In genomic region chr5:56088967-56089829, GRCh38 we compare ENCODE assay signal across 8 cellular contexts.
DNase-seq lines count a peak whose midpoint lies in the region; ATAC-seq and TF ChIP-seq lines count a peak whose summit lies in the region.

No MANE protein-coding gene starts in this region.

- H3K27ac Mint-ChIP-seq in activated CD4-positive, alpha-beta memory T cell treated with anti-CD3 and anti-CD28 coated beads for 36 hours: peak overlapping the region; percentile 81

- CTCF ChIA-PET in activated CD4-positive, alpha-beta memory T cell treated with anti-CD3 and anti-CD28 coated beads for 36 hours (lab: Charles Lee): interaction anchor here (0.6 kb wide), 2 partner anchors 20 to 641 kb away, joined by 3 to 4 read pairs; no protein-coding TSS in a partner anchor

- H3K27me3 Mint-ChIP-seq in activated CD4-positive, alpha-beta memory T cell treated with anti-CD3 and anti-CD28 coated beads for 36 hours: no peaks in the 10 kb centered on the region

- H3K4me2 ChIP-seq in smooth muscle cell: peak overlapping the region; percentile 14

- POLR2A ChIA-PET in activated CD4-positive, alpha-beta memory T cell treated with anti-CD3 and anti-CD28 coated beads for 36 hours (lab: Charles Lee): interaction anchor here (0.9 to 1.0 kb wide), 3 partner anchors 13 to 62 kb away, joined by 3 to 5 read pairs (median 4); no protein-coding TSS in a partner anchor

- H3K27ac ChIP-seq in smooth muscle cell (ENCODE audit: low read depth): no peak overlapping the region

- no peaks in the 10 kb centered on the region for H3K36me3 ChIP-seq in smooth muscle cell (ENCODE audit: low read depth)

- intact Hi-C loops in Right ventricle myocardium inferior (cut with DNase I) (no loop called here), cardiac septum (cut with DNase I) (no loop called here)
- intact Hi-C loops in activated CD4-positive, alpha-beta memory T cell treated with anti-CD3 and anti-CD28 coated beads for 36 hours (cut with micrococcal nuclease): loop anchor here (1.0 kb wide), 1 partner anchor 8 kb away; no protein-coding TSS in a partner anchor

- no peaks in the 10 kb centered on the region for H3K79me2 ChIP-seq in smooth muscle cell (ENCODE audit: low read depth)

- no peaks in the 10 kb centered on the region for H3K27me3 ChIP-seq in smooth muscle cell (ENCODE audit: low read depth)

- no peak for DNase-seq in Right ventricle myocardium inferior (ENCODE audit: missing footprints)
- no peak for DNase-seq in cardiac septum (ENCODE audit: low spot score)
- peak; percentile 73 for DNase-seq in activated CD4-positive, alpha-beta memory T cell treated with anti-CD3 and anti-CD28 coated beads for 36 hours
- DNase-seq in smooth muscle cell (lab: John Stamatoyannopoulos, UW; ENCODE audit: unreplicated experiment): no peak
- no peak for DNase-seq in NCI-H1930 (lab: John Stamatoyannopoulos, UW)
- DNase-seq in effector CD8-positive, alpha-beta T cell (lab: John Stamatoyannopoulos, UW): no peak
- DNase-seq in effector CD4-positive, alpha-beta T cell: no peak

- WGBS in smooth muscle cell (ENCODE audit: low lambda C conversion rate): 58% methylated on average over 5 of the region's 5 CpGs

- no peak overlapping the region for H2AFZ ChIP-seq in smooth muscle cell (ENCODE audit: low read depth)

- no peak for TF ChIP-seq CTCF in smooth muscle cell (IDR thresholded peaks at IDR 0.05; ENCODE audit: borderline replicate concordance, insufficient read depth, poor library complexity, severe bottlenecking)

- no peak overlapping the region for H3K4me3 ChIP-seq in smooth muscle cell

- H3F3A ChIP-seq in smooth muscle cell (ENCODE audit: low read depth): no peaks in the 10 kb centered on the region

- no peak overlapping the region for H3K4me3 Mint-ChIP-seq in activated CD4-positive, alpha-beta memory T cell treated with anti-CD3 and anti-CD28 coated beads for 36 hours

- no peaks in the 10 kb centered on the region for H4K20me1 ChIP-seq in smooth muscle cell (ENCODE audit: low read depth)

- no peaks in the 10 kb centered on the region for H3K9me3 Mint-ChIP-seq in activated CD4-positive, alpha-beta memory T cell treated with anti-CD3 and anti-CD28 coated beads for 36 hours

- no peaks in the 10 kb centered on the region for H3K9me3 ChIP-seq in smooth muscle cell (replicated peaks; ENCODE audit: low read depth)

- H3K9ac ChIP-seq in smooth muscle cell (ENCODE audit: low read depth): no peak overlapping the region

- no peaks in the 10 kb centered on the region for H3K36me3 Mint-ChIP-seq in activated CD4-positive, alpha-beta memory T cell treated with anti-CD3 and anti-CD28 coated beads for 36 hours

- ATAC-seq in Right ventricle myocardium inferior: peak; percentile 37
- peak; percentile 87 for ATAC-seq in HG02981 (IDR thresholded peaks at IDR 0.05; ENCODE audit: unreplicated experiment)

- no peaks in the 10 kb centered on the region for H3K4me1 ChIP-seq in smooth muscle cell (ENCODE audit: low read depth)

- peaks cover 58% of the 10 kb centered on the region for H3K4me1 Mint-ChIP-seq in activated CD4-positive, alpha-beta memory T cell treated with anti-CD3 and anti-CD28 coated beads for 36 hours (ENCODE audit: low read depth)
